ENCODE assay signal across 35 cellular contexts in the genomic region with DNA sequence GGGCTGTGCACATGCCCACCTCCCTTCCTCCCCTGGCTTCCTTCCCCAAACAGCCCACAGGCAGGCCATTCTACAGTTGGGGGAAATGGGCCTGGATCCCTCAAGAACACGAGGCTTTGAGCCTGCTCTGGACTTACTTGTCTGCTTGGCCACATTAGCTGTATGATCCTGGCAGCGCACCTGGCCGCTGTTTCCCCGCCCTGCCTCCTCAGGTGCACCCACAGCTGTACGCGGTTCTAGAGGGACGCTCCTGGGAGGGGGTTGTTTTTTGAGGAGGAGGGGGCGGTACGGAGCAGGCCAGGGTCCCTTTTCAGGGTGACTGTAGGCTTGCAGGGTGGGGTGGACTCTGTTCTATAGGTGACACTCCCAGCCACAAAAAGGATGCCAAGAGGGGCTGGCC.
"Had no signal": no experiment of that assay in that cellular context is flagged by ENCODE, and none has a peak within 500 bp of the region (broad histone marks: within the 10 kb centered on the region; RNA-seq: fewer than 3 reads in every experiment).

No MANE protein-coding gene starts in this region.

- H3K4me1 ChIP-seq: adrenal gland, breast epithelium had no signal

- FAIRE-seq: astrocyte, TTC549 had no signal

- H3K27me3 ChIP-seq: adrenal gland, body of pancreas, brain microvascular endothelial cell, breast epithelium had no signal

- H3K4me1 Mint-ChIP-seq: activated T-helper 17 cell treated with anti-CD3 and anti-CD28 coated beads, Interleukin-2, amount 50 U/mL, for 72 hours had no signal

- H3K36me3 ChIP-seq: adrenal gland, brain microvascular endothelial cell, breast epithelium had no signal

- H3K27ac ChIP-seq: adrenal gland, body of pancreas, brain microvascular endothelial cell, breast epithelium, VCaP had no signal

- ATAC-seq: activated naive CD4-positive, alpha-beta T cell treated with anti-CD3 and anti-CD28 coated beads, Interleukin-2, amount 50 U/mL, for 72 hours; activated T-cell treated with anti-CD3 and anti-CD28 coated beads, Interleukin-2, amount 50 U/mL, for 4 hours; activated T-cell treated with anti-CD3 and anti-CD28 coated beads, Interleukin-2, amount 50 U/mL, for 72 hours; activated T-helper 17 cell treated with anti-CD3 and anti-CD28 coated beads, Interleukin-2, amount 50 U/mL, for 72 hours; body of pancreas; T-cell had no signal

- H3K27ac Mint-ChIP-seq: activated B cell treated with CpG ODN at 0.5 μM for 24 hours; activated CD4-positive, alpha-beta memory T cell treated with anti-CD3 and anti-CD28 coated beads for 36 hours; activated CD4-positive, alpha-beta T cell treated with anti-CD3 and anti-CD28 coated beads, Interleukin-2, amount 10 ng/mL, durations not matched to agents 24 days and 14 days; activated naive CD4-positive, alpha-beta T cell treated with anti-CD3 and anti-CD28 coated beads for 36 hours; activated naive CD4-positive, alpha-beta T cell treated with anti-CD3 and anti-CD28 coated beads, Interleukin-2, amount 50 U/mL, for 72 hours; activated naive CD8-positive, alpha-beta T cell treated with anti-CD3 and anti-CD28 coated beads for 36 hours; activated T-cell treated with anti-CD3 and anti-CD28 coated beads, Interleukin-2, amount 50 U/mL, for 72 hours; activated T-helper 1 cell treated with anti-CD3 and anti-CD28 coated beads, Interleukin-12 subunit alpha, Interleukin-12 subunit beta, Interleukin-2, Interleukin-4 antibody, amounts not matched to agents 30 ng/mL and 10 ng/mL and 1 ng/mL, durations not matched to agents 14 hours and 24 hours and 36 hours; activated T-helper 17 cell treated with anti-CD3 and anti-CD28 coated beads, Interleukin-2, amount 50 U/mL, for 72 hours; T-helper 2 cell treated with Interferon-gamma antibody and Interleukin-4, amounts not matched to agents 5 μg/mL and 100 μg/mL, for 36 hours had no signal

- H3K36me3 Mint-ChIP-seq: activated CD4-positive, alpha-beta memory T cell treated with anti-CD3 and anti-CD28 coated beads for 36 hours; activated naive CD4-positive, alpha-beta T cell treated with anti-CD3 and anti-CD28 coated beads, Interleukin-2, amount 50 U/mL, for 72 hours; activated naive CD8-positive, alpha-beta T cell treated with anti-CD3 and anti-CD28 coated beads for 36 hours; T-cell had no signal

- H3K9me3 Mint-ChIP-seq: activated B cell treated with CpG ODN at 0.5 μM for 24 hours; activated CD4-positive, alpha-beta memory T cell treated with anti-CD3 and anti-CD28 coated beads for 36 hours; activated CD4-positive, alpha-beta T cell treated with anti-CD3 and anti-CD28 coated beads, Interleukin-2, amount 10 ng/mL, durations not matched to agents 24 days and 14 days; activated naive CD4-positive, alpha-beta T cell treated with anti-CD3 and anti-CD28 coated beads for 36 hours; activated naive CD4-positive, alpha-beta T cell treated with anti-CD3 and anti-CD28 coated beads, Interleukin-2, amount 50 U/mL, for 72 hours; activated naive CD8-positive, alpha-beta T cell treated with anti-CD3 and anti-CD28 coated beads for 36 hours; activated T-cell treated with anti-CD3 and anti-CD28 coated beads, Interleukin-2, amount 50 U/mL, for 4 hours; activated T-cell treated with anti-CD3 and anti-CD28 coated beads, Interleukin-2, amount 50 U/mL, for 72 hours; activated T-helper 1 cell treated with anti-CD3 and anti-CD28 coated beads, Interleukin-12 subunit alpha, Interleukin-12 subunit beta, Interleukin-2, Interleukin-4 antibody, amounts not matched to agents 30 ng/mL and 10 ng/mL and 1 ng/mL, durations not matched to agents 14 hours and 24 hours and 36 hours; activated T-helper 17 cell treated with anti-CD3 and anti-CD28 coated beads, Interleukin-2, amount 50 U/mL, for 72 hours; T-cell; T-helper 2 cell treated with Interferon-gamma antibody and Interleukin-4, amounts not matched to agents 5 μg/mL and 100 μg/mL, for 36 hours had no signal

- H3K4me3 Mint-ChIP-seq: activated B cell treated with CpG ODN at 0.5 μM for 24 hours; activated CD4-positive, alpha-beta memory T cell treated with anti-CD3 and anti-CD28 coated beads for 36 hours; activated CD4-positive, alpha-beta T cell treated with anti-CD3 and anti-CD28 coated beads, Interleukin-2, amount 10 ng/mL, durations not matched to agents 24 days and 14 days; activated naive CD4-positive, alpha-beta T cell treated with anti-CD3 and anti-CD28 coated beads for 36 hours; activated naive CD8-positive, alpha-beta T cell treated with anti-CD3 and anti-CD28 coated beads for 36 hours; activated T-cell treated with anti-CD3 and anti-CD28 coated beads, Interleukin-2, amount 50 U/mL, for 4 hours; activated T-cell treated with anti-CD3 and anti-CD28 coated beads, Interleukin-2, amount 50 U/mL, for 72 hours; activated T-helper 1 cell treated with anti-CD3 and anti-CD28 coated beads, Interleukin-12 subunit alpha, Interleukin-12 subunit beta, Interleukin-2, Interleukin-4 antibody, amounts not matched to agents 30 ng/mL and 10 ng/mL and 1 ng/mL, durations not matched to agents 14 hours and 24 hours and 36 hours; activated T-helper 17 cell treated with anti-CD3 and anti-CD28 coated beads, Interleukin-2, amount 50 U/mL, for 72 hours; T-cell; T-helper 2 cell treated with Interferon-gamma antibody and Interleukin-4, amounts not matched to agents 5 μg/mL and 100 μg/mL, for 36 hours had no signal

- H3K27me3 Mint-ChIP-seq: activated B cell treated with CpG ODN at 0.5 μM for 24 hours; activated CD4-positive, alpha-beta memory T cell treated with anti-CD3 and anti-CD28 coated beads for 36 hours; activated CD4-positive, alpha-beta T cell treated with anti-CD3 and anti-CD28 coated beads, Interleukin-2, amount 10 ng/mL, durations not matched to agents 24 days and 14 days; activated naive CD8-positive, alpha-beta T cell treated with anti-CD3 and anti-CD28 coated beads for 36 hours; activated T-helper 17 cell treated with anti-CD3 and anti-CD28 coated beads, Interleukin-2, amount 50 U/mL, for 72 hours; T-cell had no signal

- H3K4me3 ChIP-seq: adrenal gland, body of pancreas, breast epithelium had no signal

- DNase-seq: activated B cell treated with CpG ODN at 0.5 μM for 24 hours; activated CD4-positive, alpha-beta memory T cell treated with anti-CD3 and anti-CD28 coated beads for 36 hours; activated CD4-positive, alpha-beta T cell treated with anti-CD3 and anti-CD28 coated beads for 4 hours; activated CD4-positive, alpha-beta T cell treated with anti-CD3 and anti-CD28 coated beads, Interleukin-2, amount 10 ng/mL, durations not matched to agents 24 days and 14 days; activated CD4-positive, alpha-beta T cell treated with anti-CD3 and anti-CD28 coated beads, Interleukin-2, amount 50 U/mL, for 1 hour; activated CD4-positive, alpha-beta T cell treated with anti-CD3 and anti-CD28 coated beads, Interleukin-2, amount 50 U/mL, for 4 hours; activated CD4-positive, CD25-positive, alpha-beta regulatory T cell treated with anti-CD3 and anti-CD28 coated beads, Interleukin-2, amount 50 U/mL, for 72 hours; activated CD8-positive, alpha-beta memory T cell treated with anti-CD3 and anti-CD28 coated beads, Interleukin-2, amount 50 U/mL, for 4 hours; activated effector memory CD4-positive, alpha-beta T cell treated with anti-CD3 and anti-CD28 coated beads, Interleukin-2, amount 50 U/mL, for 16 hours; activated gamma-delta T cell treated with Interleukin-2 at 50 U/mL for 16 hours; activated naive CD4-positive, alpha-beta T cell; activated naive CD4-positive, alpha-beta T cell treated with anti-CD3 and anti-CD28 coated beads for 36 hours; activated naive CD4-positive, alpha-beta T cell treated with anti-CD3 and anti-CD28 coated beads, Interleukin-2, amount 50 U/mL, for 16 hours; activated naive CD8-positive, alpha-beta T cell treated with anti-CD3 and anti-CD28 coated beads for 36 hours; activated T-cell treated with anti-CD3 and anti-CD28 coated beads for 4 hours; activated T-cell treated with anti-CD3 and anti-CD28 coated beads, Interleukin-2, amount 50 U/mL, for 1 hour; activated T-cell treated with anti-CD3 and anti-CD28 coated beads, Interleukin-2, amount 50 U/mL, for 4 hours; activated T-cell treated with anti-CD3 and anti-CD28 coated beads, Interleukin-2, amount 50 U/mL, for 72 hours; adrenal gland; amniotic stem cell; aorta; body of pancreas; brain microvascular endothelial cell; central memory CD4-positive, alpha-beta T cell; T-cell; T-helper 2 cell; T-helper 9 cell had no signal

- H3K9me3 ChIP-seq: adrenal gland, body of pancreas, breast epithelium had no signal
